In genomic region chr4:153570228-153570973, GRCh38 we compare ENCODE assay signal across 11 cellular contexts.
DNase-seq lines count a peak whose midpoint lies in the region; ATAC-seq, FAIRE-seq and TF ChIP-seq lines count a peak whose summit lies in the region.
"Had no signal": no experiment of that assay in that cellular context is flagged by ENCODE, and none has a peak within 500 bp of the region (broad histone marks: within the 10 kb centered on the region; RNA-seq: fewer than 3 reads in every experiment).

No MANE protein-coding gene starts in this region.

- FAIRE-seq in frontal cortex (lab: Jason Lieb, UNC) = no peak

- CTCF ChIA-PET in activated CD4-positive, alpha-beta T cell treated with anti-CD3 and anti-CD28 coated beads for 36 hours (lab: Charles Lee) = interaction anchor here (1.0 to 1.8 kb wide), 3 partner anchors 29 to 105 kb away, joined by 3 to 5 read pairs (median 4); partner anchors contain the start of gene TMEM131L

- no peaks in the 10 kb centered on the region for H3K9me3 Mint-ChIP-seq in activated CD4-positive, alpha-beta T cell treated with anti-CD3 and anti-CD28 coated beads for 36 hours (ENCODE audit: low read depth)
- no peaks in the 10 kb centered on the region for H3K9me3 Mint-ChIP-seq in natural killer cell

- H3K27me3 Mint-ChIP-seq in activated CD4-positive, alpha-beta T cell treated with anti-CD3 and anti-CD28 coated beads for 36 hours = no peaks in the 10 kb centered on the region
- H3K27me3 Mint-ChIP-seq in natural killer cell (ENCODE audit: low read depth in 2 of 2) = no peaks in the 10 kb centered on the region

- no peak overlapping the region for H3K4me3 Mint-ChIP-seq in activated CD4-positive, alpha-beta T cell treated with anti-CD3 and anti-CD28 coated beads for 36 hours
- H3K4me3 Mint-ChIP-seq in natural killer cell = no peak overlapping the region

- intact Hi-C loops in activated CD4-positive, alpha-beta T cell treated with anti-CD3 and anti-CD28 coated beads for 36 hours (cut with DNase I, micrococcal nuclease) = loop anchor here in 1 of 2 experiments (5.0 to 10.0 kb wide), 3 partner anchors 43 to 106 kb away; partner anchors contain the start of gene TMEM131L
- intact Hi-C loops in natural killer cell (cut with micrococcal nuclease) = loop anchor here (10.0 kb wide), 1 partner anchor 106 kb away; the partner anchor contains the start of gene TMEM131L

- TF ChIP-seq CTCF in natural killer cell (IDR thresholded peaks at IDR 0.05) = no peak

- no peak for DNase-seq in activated CD4-positive, alpha-beta T cell treated with anti-CD3 and anti-CD28 coated beads for 36 hours
- DNase-seq in activated CD4-positive, alpha-beta T cell treated with anti-CD3 and anti-CD28 coated beads, Interleukin-2, amount 50 U/mL, for 4 hours = no peak
- DNase-seq in natural killer cell (no peak), frontal cortex (ENCODE audit: low spot score in 2 of 2) (no peak), kidney tubule cell (ENCODE audit: low spot score) (no peak)
- no peak for DNase-seq in activated effector memory CD4-positive, alpha-beta T cell treated with anti-CD3 and anti-CD28 coated beads, Interleukin-2, amount 50 U/mL, for 16 hours
- DNase-seq: activated gamma-delta T cell, dorsolateral prefrontal cortex, NCI-H2029 treated with DMSO at 0.1 percent for 48 hours had no signal

- POLR2A ChIA-PET in activated CD4-positive, alpha-beta T cell treated with anti-CD3 and anti-CD28 coated beads for 36 hours (lab: Charles Lee) = no interaction called here

- H3K27ac Mint-ChIP-seq in activated CD4-positive, alpha-beta T cell treated with anti-CD3 and anti-CD28 coated beads for 36 hours = peak overlapping the region; percentile 11
- peak overlapping the region; percentile 59 for H3K27ac Mint-ChIP-seq in natural killer cell

- no peak for ATAC-seq in activated CD4-positive, alpha-beta T cell treated with anti-CD3 and anti-CD28 coated beads for 36 hours
- ATAC-seq in GM21447 (IDR thresholded peaks at IDR 0.05; ENCODE audit: unreplicated experiment) (peak; percentile 55), HG03432 (IDR thresholded peaks at IDR 0.05; ENCODE audit: unreplicated experiment) (peak; percentile 53), natural killer cell (no peak)

- H3K4me1 Mint-ChIP-seq in activated CD4-positive, alpha-beta T cell treated with anti-CD3 and anti-CD28 coated beads for 36 hours = peaks cover 86% of the 10 kb centered on the region
- H3K4me1 Mint-ChIP-seq in natural killer cell = peaks cover 31 to 49% of the 10 kb centered on the region in 2 donors

- H3K36me3 Mint-ChIP-seq in activated CD4-positive, alpha-beta T cell treated with anti-CD3 and anti-CD28 coated beads for 36 hours (ENCODE audit: low read depth) = peaks cover 40% of the 10 kb centered on the region
- H3K36me3 Mint-ChIP-seq in natural killer cell = no peaks in the 10 kb centered on the region

Comparison
In these comparisons a context has a peak if more than half of its experiments do, and no peak if none do; other contexts are left out.
1. ATAC-seq: peak in GM21447 (single experiment) and HG03432 (single experiment); none in activated CD4-positive, alpha-beta T cell treated with anti-CD3 and anti-CD28 coated beads for 36 hours (single experiment) and natural killer cell (0 of 3).